Comparison of ENCODE assay signal across 2 cellular contexts in the genomic region with DNA sequence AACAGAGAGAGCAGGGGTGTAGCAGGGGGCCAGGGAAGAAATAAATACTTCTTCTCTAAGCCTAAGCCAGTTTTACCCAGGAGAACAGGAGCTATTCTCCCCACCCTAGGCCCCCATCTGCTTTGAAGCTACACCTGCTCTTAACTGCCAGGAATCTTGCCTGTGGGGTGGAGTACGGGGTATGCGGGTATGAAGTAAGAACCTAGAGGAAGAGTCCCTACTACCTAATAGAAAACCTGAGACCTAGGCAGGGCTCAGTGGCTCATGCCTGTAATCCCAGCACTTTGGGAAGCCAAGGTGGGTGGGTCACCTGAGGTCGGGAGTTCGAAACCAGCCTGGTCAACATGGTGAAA.
TF ChIP-seq lines count a peak whose summit lies in the region.

No MANE protein-coding gene starts in this region.

TF ChIP-seq in A549, 52 proteins besides CTCF, POLR2A, EP300 and RAD21:
- no peak for TF ChIP-seq HMGXB4 (CRISPR knock-in tag; IDR thresholded peaks at IDR 0.05; ENCODE audit: borderline replicate concordance)
- TF ChIP-seq, protein P1, sequence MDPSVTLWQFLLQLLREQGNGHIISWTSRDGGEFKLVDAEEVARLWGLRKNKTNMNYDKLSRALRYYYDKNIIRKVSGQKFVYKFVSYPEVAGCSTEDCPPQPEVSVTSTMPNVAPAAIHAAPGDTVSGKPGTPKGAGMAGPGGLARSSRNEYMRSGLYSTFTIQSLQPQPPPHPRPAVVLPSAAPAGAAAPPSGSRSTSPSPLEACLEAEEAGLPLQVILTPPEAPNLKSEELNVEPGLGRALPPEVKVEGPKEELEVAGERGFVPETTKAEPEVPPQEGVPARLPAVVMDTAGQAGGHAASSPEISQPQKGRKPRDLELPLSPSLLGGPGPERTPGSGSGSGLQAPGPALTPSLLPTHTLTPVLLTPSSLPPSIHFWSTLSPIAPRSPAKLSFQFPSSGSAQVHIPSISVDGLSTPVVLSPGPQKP (IDR thresholded peaks at IDR 0.05; ENCODE audit: low read depth, low read length): no peak
- TF ChIP-seq CBX2 (IDR thresholded peaks at IDR 0.05; ENCODE audit: borderline replicate concordance, low read depth): no peak
- no peak for TF ChIP-seq SREBF2 (IDR thresholded peaks at IDR 0.05)

TF ChIP-seq in GM23338, 12 proteins besides CTCF, POLR2A, EP300 and RAD21:
- TF ChIP-seq ZNF331 (CRISPR knock-in tag; IDR thresholded peaks at IDR 0.05; ENCODE audit: low read depth) (no peak), ZNF114 (CRISPR knock-in tag; IDR thresholded peaks at IDR 0.05) (no peak), EZH2phosphoT487 (IDR thresholded peaks at IDR 0.05; ENCODE audit: unreplicated experiment) (no peak), JUNB (IDR thresholded peaks at IDR 0.05; ENCODE audit: unreplicated experiment) (no peak), NANOG (IDR thresholded peaks at IDR 0.05; ENCODE audit: borderline replicate concordance) (no peak), EZH2 (IDR thresholded peaks at IDR 0.05; ENCODE audit: low read depth, unreplicated experiment) (no peak), POLR2AphosphoS5 (IDR thresholded peaks at IDR 0.05; ENCODE audit: low read depth) (no peak), STAT1 (IDR thresholded peaks at IDR 0.05; ENCODE audit: unreplicated experiment) (no peak)
- TF ChIP-seq, protein P2, sequence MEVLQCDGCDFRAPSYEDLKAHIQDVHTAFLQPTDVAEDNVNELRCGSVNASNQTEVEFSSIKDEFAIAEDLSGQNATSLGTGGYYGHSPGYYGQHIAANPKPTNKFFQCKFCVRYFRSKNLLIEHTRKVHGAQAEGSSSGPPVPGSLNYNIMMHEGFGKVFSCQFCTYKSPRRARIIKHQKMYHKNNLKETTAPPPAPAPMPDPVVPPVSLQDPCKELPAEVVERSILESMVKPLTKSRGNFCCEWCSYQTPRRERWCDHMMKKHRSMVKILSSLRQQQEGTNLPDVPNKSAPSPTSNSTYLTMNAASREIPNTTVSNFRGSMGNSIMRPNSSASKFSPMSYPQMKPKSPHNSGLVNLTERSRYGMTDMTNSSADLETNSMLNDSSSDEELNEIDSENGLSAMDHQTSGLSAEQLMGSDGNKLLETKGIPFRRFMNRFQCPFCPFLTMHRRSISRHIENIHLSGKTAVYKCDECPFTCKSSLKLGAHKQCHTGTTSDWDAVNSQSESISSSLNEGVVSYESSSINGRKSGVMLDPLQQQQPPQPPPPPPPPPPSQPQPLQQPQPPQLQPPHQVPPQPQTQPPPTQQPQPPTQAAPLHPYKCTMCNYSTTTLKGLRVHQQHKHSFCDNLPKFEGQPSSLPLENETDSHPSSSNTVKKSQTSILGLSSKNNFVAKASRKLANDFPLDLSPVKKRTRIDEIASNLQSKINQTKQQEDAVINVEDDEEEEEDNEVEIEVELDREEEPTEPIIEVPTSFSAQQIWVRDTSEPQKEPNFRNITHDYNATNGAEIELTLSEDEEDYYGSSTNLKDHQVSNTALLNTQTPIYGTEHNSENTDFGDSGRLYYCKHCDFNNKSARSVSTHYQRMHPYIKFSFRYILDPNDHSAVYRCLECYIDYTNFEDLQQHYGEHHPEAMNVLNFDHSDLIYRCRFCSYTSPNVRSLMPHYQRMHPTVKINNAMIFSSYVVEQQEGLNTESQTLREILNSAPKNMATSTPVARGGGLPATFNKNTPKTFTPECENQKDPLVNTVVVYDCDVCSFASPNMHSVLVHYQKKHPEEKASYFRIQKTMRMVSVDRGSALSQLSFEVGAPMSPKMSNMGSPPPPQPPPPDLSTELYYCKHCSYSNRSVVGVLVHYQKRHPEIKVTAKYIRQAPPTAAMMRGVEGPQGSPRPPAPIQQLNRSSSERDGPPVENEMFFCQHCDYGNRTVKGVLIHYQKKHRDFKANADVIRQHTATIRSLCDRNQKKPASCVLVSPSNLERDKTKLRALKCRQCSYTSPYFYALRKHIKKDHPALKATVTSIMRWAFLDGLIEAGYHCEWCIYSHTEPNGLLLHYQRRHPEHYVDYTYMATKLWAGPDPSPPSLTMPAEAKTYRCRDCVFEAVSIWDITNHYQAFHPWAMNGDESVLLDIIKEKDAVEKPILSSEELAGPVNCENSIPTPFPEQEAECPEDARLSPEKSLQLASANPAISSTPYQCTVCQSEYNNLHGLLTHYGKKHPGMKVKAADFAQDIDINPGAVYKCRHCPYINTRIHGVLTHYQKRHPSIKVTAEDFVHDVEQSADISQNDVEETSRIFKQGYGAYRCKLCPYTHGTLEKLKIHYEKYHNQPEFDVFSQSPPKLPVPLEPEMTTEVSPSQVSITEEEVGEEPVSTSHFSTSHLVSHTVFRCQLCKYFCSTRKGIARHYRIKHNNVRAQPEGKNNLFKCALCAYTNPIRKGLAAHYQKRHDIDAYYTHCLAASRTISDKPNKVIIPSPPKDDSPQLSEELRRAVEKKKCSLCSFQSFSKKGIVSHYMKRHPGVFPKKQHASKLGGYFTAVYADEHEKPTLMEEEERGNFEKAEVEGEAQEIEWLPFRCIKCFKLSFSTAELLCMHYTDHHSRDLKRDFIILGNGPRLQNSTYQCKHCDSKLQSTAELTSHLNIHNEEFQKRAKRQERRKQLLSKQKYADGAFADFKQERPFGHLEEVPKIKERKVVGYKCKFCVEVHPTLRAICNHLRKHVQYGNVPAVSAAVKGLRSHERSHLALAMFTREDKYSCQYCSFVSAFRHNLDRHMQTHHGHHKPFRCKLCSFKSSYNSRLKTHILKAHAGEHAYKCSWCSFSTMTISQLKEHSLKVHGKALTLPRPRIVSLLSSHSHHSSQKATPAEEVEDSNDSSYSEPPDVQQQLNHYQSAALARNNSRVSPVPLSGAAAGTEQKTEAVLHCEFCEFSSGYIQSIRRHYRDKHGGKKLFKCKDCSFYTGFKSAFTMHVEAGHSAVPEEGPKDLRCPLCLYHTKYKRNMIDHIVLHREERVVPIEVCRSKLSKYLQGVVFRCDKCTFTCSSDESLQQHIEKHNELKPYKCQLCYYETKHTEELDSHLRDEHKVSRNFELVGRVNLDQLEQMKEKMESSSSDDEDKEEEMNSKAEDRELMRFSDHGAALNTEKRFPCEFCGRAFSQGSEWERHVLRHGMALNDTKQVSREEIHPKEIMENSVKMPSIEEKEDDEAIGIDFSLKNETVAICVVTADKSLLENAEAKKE (CRISPR knock-in tag; IDR thresholded peaks at IDR 0.05): no peak
- TF ChIP-seq, protein P3, sequence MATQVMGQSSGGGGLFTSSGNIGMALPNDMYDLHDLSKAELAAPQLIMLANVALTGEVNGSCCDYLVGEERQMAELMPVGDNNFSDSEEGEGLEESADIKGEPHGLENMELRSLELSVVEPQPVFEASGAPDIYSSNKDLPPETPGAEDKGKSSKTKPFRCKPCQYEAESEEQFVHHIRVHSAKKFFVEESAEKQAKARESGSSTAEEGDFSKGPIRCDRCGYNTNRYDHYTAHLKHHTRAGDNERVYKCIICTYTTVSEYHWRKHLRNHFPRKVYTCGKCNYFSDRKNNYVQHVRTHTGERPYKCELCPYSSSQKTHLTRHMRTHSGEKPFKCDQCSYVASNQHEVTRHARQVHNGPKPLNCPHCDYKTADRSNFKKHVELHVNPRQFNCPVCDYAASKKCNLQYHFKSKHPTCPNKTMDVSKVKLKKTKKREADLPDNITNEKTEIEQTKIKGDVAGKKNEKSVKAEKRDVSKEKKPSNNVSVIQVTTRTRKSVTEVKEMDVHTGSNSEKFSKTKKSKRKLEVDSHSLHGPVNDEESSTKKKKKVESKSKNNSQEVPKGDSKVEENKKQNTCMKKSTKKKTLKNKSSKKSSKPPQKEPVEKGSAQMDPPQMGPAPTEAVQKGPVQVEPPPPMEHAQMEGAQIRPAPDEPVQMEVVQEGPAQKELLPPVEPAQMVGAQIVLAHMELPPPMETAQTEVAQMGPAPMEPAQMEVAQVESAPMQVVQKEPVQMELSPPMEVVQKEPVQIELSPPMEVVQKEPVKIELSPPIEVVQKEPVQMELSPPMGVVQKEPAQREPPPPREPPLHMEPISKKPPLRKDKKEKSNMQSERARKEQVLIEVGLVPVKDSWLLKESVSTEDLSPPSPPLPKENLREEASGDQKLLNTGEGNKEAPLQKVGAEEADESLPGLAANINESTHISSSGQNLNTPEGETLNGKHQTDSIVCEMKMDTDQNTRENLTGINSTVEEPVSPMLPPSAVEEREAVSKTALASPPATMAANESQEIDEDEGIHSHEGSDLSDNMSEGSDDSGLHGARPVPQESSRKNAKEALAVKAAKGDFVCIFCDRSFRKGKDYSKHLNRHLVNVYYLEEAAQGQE (IDR thresholded peaks at IDR 0.05; ENCODE audit: unreplicated experiment): no peak
- TF ChIP-seq, protein P4, sequence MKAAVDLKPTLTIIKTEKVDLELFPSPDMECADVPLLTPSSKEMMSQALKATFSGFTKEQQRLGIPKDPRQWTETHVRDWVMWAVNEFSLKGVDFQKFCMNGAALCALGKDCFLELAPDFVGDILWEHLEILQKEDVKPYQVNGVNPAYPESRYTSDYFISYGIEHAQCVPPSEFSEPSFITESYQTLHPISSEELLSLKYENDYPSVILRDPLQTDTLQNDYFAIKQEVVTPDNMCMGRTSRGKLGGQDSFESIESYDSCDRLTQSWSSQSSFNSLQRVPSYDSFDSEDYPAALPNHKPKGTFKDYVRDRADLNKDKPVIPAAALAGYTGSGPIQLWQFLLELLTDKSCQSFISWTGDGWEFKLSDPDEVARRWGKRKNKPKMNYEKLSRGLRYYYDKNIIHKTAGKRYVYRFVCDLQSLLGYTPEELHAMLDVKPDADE (IDR thresholded peaks at IDR 0.05): no peak
TF ChIP-seq in GM23338: peak in this region for 0.
